18 cellular contexts compared by ENCODE assay signal in genomic region chr2:190355968-190356657, GRCh38. TPM values are rescaled to one million over a fixed set of nuclear protein-coding genes. Genes with fewer than 3 reads are reported as not detected.
DNase-seq lines count a peak whose midpoint lies in the region; ATAC-seq, FAIRE-seq and TF ChIP-seq lines count a peak whose summit lies in the region.
"Had no signal": no experiment of that assay in that cellular context is flagged by ENCODE, and none has a peak within 500 bp of the region (broad histone marks: within the 10 kb centered on the region; RNA-seq: fewer than 3 reads in every experiment).

No MANE protein-coding gene starts in this region.

- no peak for ATAC-seq in GM18867 (IDR thresholded peaks at IDR 0.05; ENCODE audit: unreplicated experiment)
- ATAC-seq: activated CD4-positive, CD25-positive, alpha-beta regulatory T cell treated with anti-CD3 and anti-CD28 coated beads, Interleukin-2, amount 50 U/mL, for 24 hours; GM12878; HCT116 had no signal

- TF ChIP-seq CTCF in kidney (IDR thresholded peaks at IDR 0.05; ENCODE audit: borderline replicate concordance, extremely low read depth, insufficient read depth) (no peak), transverse colon (IDR thresholded peaks at IDR 0.05) (no peak), MM.1S (IDR thresholded peaks at IDR 0.05; ENCODE audit: low read length) (no peak)

- H3K4me2 ChIP-seq in MM.1S (ENCODE audit: low read depth, low read length) = no peak overlapping the region

- intact Hi-C loops in kidney (cut with DNase I) (no loop called here), transverse colon (cut with DNase I; ENCODE audit: low total_unique reads) (no loop called here)

- H3K79me2 ChIP-seq in MM.1S (ENCODE audit: low read length) = no peaks in the 10 kb centered on the region

- H3K27ac ChIP-seq in kidney (ENCODE audit: low read depth in 2 of 2, low read length in 2 of 2) (peak overlapping the region; percentile 3 to 56), transverse colon (peak overlapping the region; percentile 5 to 71 (median 35)), MM.1S (ENCODE audit: low read length) (no peak overlapping the region)
- H3K27ac ChIP-seq: 22Rv1, right atrium auricular region, SJCRH30 had no signal

- H3K9ac ChIP-seq in kidney (ENCODE audit: low read length in 2 of 2) = no peak overlapping the region
- H3K9ac ChIP-seq in MM.1S (ENCODE audit: low read length) = no peak overlapping the region

- in situ Hi-C loops in transverse colon (cut with MboI; ENCODE audit: low pct_ligation_motif_present in 1 of 4, low pct_unique_long_range_greater_than_20kb in 1 of 4, low sequenced_read_pairs in 3 of 4) = loop anchor here in 1 of 4 donors (25.0 kb wide), 1 partner anchor 269 kb away; no protein-coding TSS in a partner anchor

- DNase-seq in DMS 273 (lab: John Stamatoyannopoulos, UW; ENCODE audit: unreplicated experiment) (peak; percentile 7), DMS 273 treated with DMSO at 0.1 percent for 48 hours (lab: John Stamatoyannopoulos, UW) (no peak), amniotic epithelial cell (ENCODE audit: low read depth) (peak; percentile 71), kidney (no peak), transverse colon (no peak), MM.1S (no peak), NCI-H2171 (lab: John Stamatoyannopoulos, UW) (no peak)
- DNase-seq: activated T-cell treated with anti-CD3 and anti-CD28 coated beads, Interleukin-2, amount 50 U/mL, for 48 hours; SJCRH30; thyroid gland had no signal

- H3K9me2 ChIP-seq in MM.1S (replicated peaks; ENCODE audit: insufficient read depth, low read length) = no peaks in the 10 kb centered on the region

- H3K36me3 ChIP-seq in kidney (ENCODE audit: control insufficient read depth in 1 of 2, insufficient read depth in 2 of 2, low read length in 2 of 2) (no peaks in the 10 kb centered on the region), transverse colon (no peaks in the 10 kb centered on the region), MM.1S (replicated peaks; ENCODE audit: insufficient read depth, low read length) (no peaks in the 10 kb centered on the region)
- H3K36me3 ChIP-seq: right atrium auricular region, thyroid gland had no signal

- H3K4me1 ChIP-seq in kidney (ENCODE audit: control insufficient read depth in 1 of 2, insufficient read depth in 1 of 2, low read depth in 1 of 2, low read length in 2 of 2) (peaks cover 4 to 10% of the 10 kb centered on the region in 2 donors), transverse colon (peaks cover 2 to 59% (median 28%) of the 10 kb centered on the region in 4 donors), MM.1S (ENCODE audit: low read length) (no peaks in the 10 kb centered on the region)

- TF ChIP-seq EP300 in transverse colon (IDR thresholded peaks at IDR 0.05; ENCODE audit: low read depth) = no peak

- no peak overlapping the region for H2AFZ ChIP-seq in MM.1S (ENCODE audit: low read length)

- no peak for TF ChIP-seq POLR2A in transverse colon (IDR thresholded peaks at IDR 0.05)

- H3K4me3 ChIP-seq in kidney (ENCODE audit: low read length in 2 of 2) (peak overlapping the region in 1 of 2 donors; percentile 5), transverse colon (no peak overlapping the region), MM.1S (ENCODE audit: low read length) (no peak overlapping the region)
- H3K4me3 ChIP-seq: GM12878, right atrium auricular region, SJCRH30, thyroid gland had no signal

- no peaks in the 10 kb centered on the region for H4K20me1 ChIP-seq in MM.1S (ENCODE audit: insufficient read depth, low read length)

- H3F3A ChIP-seq in MM.1S (ENCODE audit: insufficient read depth, low read length) = peaks cover 6% of the 10 kb centered on the region

- FAIRE-seq in kidney (lab: Jason Lieb, UNC) = no peak
- FAIRE-seq: astrocyte, endothelial cell of umbilical vein, GM12878 had no signal

- 40 to 68% methylated on average over 6 of the region's 6 CpGs for WGBS in transverse colon (ENCODE audit: low coverage in 1 of 2), 2 donors

- H3K9me3 ChIP-seq in kidney (ENCODE audit: control insufficient read depth in 1 of 2, low read length in 2 of 2) (no peaks in the 10 kb centered on the region), transverse colon (no peaks in the 10 kb centered on the region), MM.1S (replicated peaks; ENCODE audit: insufficient read depth, low read length) (no peaks in the 10 kb centered on the region)
- H3K9me3 ChIP-seq: right atrium auricular region, SJCRH30, thyroid gland had no signal

- H3K27me3 ChIP-seq in transverse colon = no peaks in the 10 kb centered on the region
- no peaks in the 10 kb centered on the region for H3K27me3 ChIP-seq in MM.1S (replicated peaks; ENCODE audit: insufficient read depth, low read length)
- H3K27me3 ChIP-seq: right atrium auricular region, SJCRH30, thyroid gland had no signal

RNA-seq across cellular contexts. Expression of gene INPP1, which starts 12.7 kb away (rescaled TPM):
- total RNA-seq in kidney = 27.2 TPM
- 15.1 TPM for polyA plus RNA-seq in kidney (ENCODE audit: insufficient read depth, low read depth, low replicate concordance)
- 10 to 100 TPM in 3 of 4 donors, under 1 TPM in 1; 0.60 to 22.1 (median 21.2) TPM for total RNA-seq in transverse colon

RNA-seq across cellular contexts. Expression of gene HIBCH, which starts 36.5 kb away (rescaled TPM):
- total RNA-seq in kidney (35.7 TPM), transverse colon (10 to 100 TPM in 2 of 4 donors, 1 to 10 TPM in 2; 6.0 to 33.0 (median 19.8) TPM)
- polyA plus RNA-seq in kidney (ENCODE audit: insufficient read depth, low read depth, low replicate concordance) = 115 TPM

RNA-seq across cellular contexts. Expression of gene MFSD6, which starts 52.0 kb away (rescaled TPM):
- 33.9 TPM for total RNA-seq in kidney
- polyA plus RNA-seq in kidney (ENCODE audit: insufficient read depth, low read depth, low replicate concordance) = 12.3 TPM
- total RNA-seq in transverse colon = 10 to 100 TPM; 76.3 to 99.1 (median 83.0) TPM

Comparison
In these comparisons a context has a peak if more than half of its experiments do, and no peak if none do; other contexts are left out.
1. DNase-seq: peak in DMS 273 (single experiment) and amniotic epithelial cell (single experiment); none in DMS 273 treated with DMSO at 0.1 percent for 48 hours (single experiment), kidney (single experiment), transverse colon (single experiment), MM.1S (single experiment) and NCI-H2171 (single experiment).